9 cellular contexts compared by ENCODE assay signal in the genomic region with DNA sequence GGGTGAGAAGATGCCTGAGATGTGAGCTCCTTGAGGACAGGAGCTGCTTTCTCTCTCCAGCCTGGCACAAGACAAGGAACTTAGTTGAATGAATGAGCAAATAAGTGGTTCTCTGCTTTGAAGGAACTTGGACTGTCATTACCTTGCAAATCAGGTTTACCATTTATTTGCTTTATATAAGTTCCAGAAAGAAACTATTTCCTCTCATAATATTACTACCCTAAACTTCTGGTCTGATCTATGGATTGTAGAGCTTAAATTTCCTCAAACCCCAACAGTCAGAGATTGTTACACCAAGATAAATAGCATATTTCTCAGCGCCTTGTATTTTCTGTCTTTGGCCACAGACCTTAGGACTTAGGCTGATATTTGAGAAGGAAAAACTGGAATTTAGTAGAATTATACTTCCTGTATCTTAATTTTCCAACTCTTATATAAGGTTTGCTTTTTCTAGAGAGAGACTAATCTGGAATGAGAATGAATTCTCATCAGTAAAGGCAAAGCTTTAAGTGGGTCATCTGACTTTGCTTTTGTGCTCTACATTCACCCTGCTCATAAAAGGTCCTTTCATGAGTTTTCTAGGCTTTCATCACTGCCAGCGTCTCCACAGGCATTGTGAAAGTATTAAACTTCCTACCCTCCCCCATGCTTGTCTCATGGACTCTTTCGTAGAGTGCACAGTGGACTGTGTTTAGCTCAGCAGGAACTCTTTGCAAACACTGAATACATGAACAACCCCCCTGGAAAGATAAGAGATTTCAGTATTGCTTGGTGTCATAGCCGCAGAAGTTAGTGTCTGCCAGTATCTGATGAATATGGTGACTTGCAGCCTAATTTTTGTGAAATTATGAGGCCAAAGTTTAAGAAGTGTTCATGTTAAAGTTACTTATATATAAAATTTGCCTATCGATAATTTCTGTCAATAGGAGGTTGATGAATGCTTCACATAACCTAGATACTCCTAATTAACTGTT.
DNase-seq lines count a peak whose midpoint lies in the region; ATAC-seq and TF ChIP-seq lines count a peak whose summit lies in the region.
"Had no signal": no experiment of that assay in that cellular context is flagged by ENCODE, and none has a peak within 500 bp of the region (broad histone marks: within the 10 kb centered on the region; RNA-seq: fewer than 3 reads in every experiment).

No MANE protein-coding gene starts in this region.

- CTCF ChIA-PET in mammary epithelial cell (lab: Charles Lee; ENCODE audit: low non-redundant PET) = no interaction called here
- CTCF ChIA-PET in MCF 10A (lab: Yijun Ruan, JAX) = interaction anchor here (0.6 kb wide), 1 partner anchor 166 kb away, joined by 4 read pairs; no protein-coding TSS in a partner anchor

- peak; percentile 98 for ATAC-seq in left lobe of liver
- ATAC-seq in SK-N-SH treated with all-trans-retinoic acid at 6 μM for 48 hours = no peak

- in situ Hi-C loops in mammary epithelial cell (cut with MboI; ENCODE audit: low sequenced_read_pairs in 2 of 2) = no loop called here
- in situ Hi-C loops in astrocyte of the spinal cord (cut with HindIII; ENCODE audit: low sequenced_read_pairs) = no loop called here

- DNase-seq in mammary epithelial cell = peak; percentile 69
- no peak for DNase-seq in MCF 10A (ENCODE audit: unreplicated experiment)
- peak; percentile 75 for DNase-seq in astrocyte of the spinal cord (ENCODE audit: low read depth, low spot score)
- peak; percentile 67 for DNase-seq in left lobe of liver (ENCODE audit: low spot score)
- peak in 1 of 2 donors; percentile 6 for DNase-seq in tibial nerve (ENCODE audit: low spot score in 2 of 2)
- no peak for DNase-seq in mesenteric fat pad (ENCODE audit: low spot score)
- DNase-seq in activated CD4-positive, CD25-positive, alpha-beta regulatory T cell treated with anti-CD3 and anti-CD28 coated beads, Interleukin-2, amount 50 U/mL, for 72 hours = no peak
- DNase-seq: activated naive CD4-positive, alpha-beta T cell had no signal

- 33% methylated on average over 5 of the region's 5 CpGs for WGBS in mammary epithelial cell (ENCODE audit: low coverage, missing lambda C conversion rate)
- 42 to 52% methylated on average over 5 of the region's 5 CpGs for WGBS in tibial nerve, 2 donors

- H3K27ac ChIP-seq in mammary epithelial cell (ENCODE audit: insufficient read depth, low read depth, low read length) = no peak overlapping the region
- H3K27ac ChIP-seq in tibial nerve = peak overlapping the region in 3 of 4 donors; percentile 54 to 86 (median 85)

- peaks cover 26% of the 10 kb centered on the region for H3K36me3 Mint-ChIP-seq in MCF 10A (ENCODE audit: insufficient read depth, unreplicated experiment)

- no peaks in the 10 kb centered on the region for H3K4me1 Mint-ChIP-seq in MCF 10A (ENCODE audit: insufficient read depth, unreplicated experiment)

- BruUV-seq in mammary epithelial cell (replicated peaks; lab: Mats Ljungman, UMichigan) (no TSS peak), MCF 10A (replicated peaks; lab: Mats Ljungman, UMichigan) (no TSS peak)

- dilution Hi-C loops in mammary epithelial cell (cut with HindIII; ENCODE audit: low sequenced_read_pairs) = no loop called here

- peak; percentile 70 to 72 for TF ChIP-seq EP300 in tibial nerve (IDR thresholded peaks at IDR 0.05)

- H3K4me3 ChIP-seq in mammary epithelial cell (replicated peaks in 1 of 3; ENCODE audit: insufficient read depth in 1 of 3, low read depth in 2 of 3, low read length in 3 of 3) = no peak overlapping the region
- H3K4me3 ChIP-seq in astrocyte of the spinal cord (ENCODE audit: low read depth, low read length) = no peak overlapping the region
- no peak overlapping the region for H3K4me3 ChIP-seq in tibial nerve

- TF ChIP-seq POLR2A in tibial nerve (IDR thresholded peaks at IDR 0.05) = no peak

- no peaks in the 10 kb centered on the region for H3K27me3 Mint-ChIP-seq in MCF 10A (ENCODE audit: insufficient read depth, unreplicated experiment)

- no peak overlapping the region for H3K9ac ChIP-seq in mammary epithelial cell (ENCODE audit: insufficient read depth, low read length)

- H3K4me2 ChIP-seq in mammary epithelial cell (ENCODE audit: insufficient read depth, low read depth, low read length) = no peak overlapping the region

- H3K27me3 ChIP-seq in mammary epithelial cell (ENCODE audit: insufficient read depth, low read length) = no peaks in the 10 kb centered on the region
- no peaks in the 10 kb centered on the region for H3K27me3 ChIP-seq in tibial nerve

- no peak overlapping the region for H3K27ac Mint-ChIP-seq in MCF 10A (ENCODE audit: low read depth, unreplicated experiment)

- H3K9me3 ChIP-seq in mammary epithelial cell (replicated peaks; ENCODE audit: insufficient read depth, low read length) = no peaks in the 10 kb centered on the region
- no peaks in the 10 kb centered on the region for H3K9me3 ChIP-seq in tibial nerve

- no peak for TF ChIP-seq CTCF in mammary epithelial cell (conservative IDR thresholded peaks at IDR 0.05 in 1 of 2, IDR thresholded peaks at IDR 0.05 in 1 of 2; ENCODE audit: extremely low read depth in 1 of 2, insufficient read depth in 1 of 2, low read depth in 1 of 2, low read length in 2 of 2)
- TF ChIP-seq CTCF in MCF 10A (IDR thresholded peaks at IDR 0.05; ENCODE audit: unreplicated experiment) = no peak
- TF ChIP-seq CTCF in astrocyte of the spinal cord (IDR thresholded peaks at IDR 0.05; ENCODE audit: low read depth, low read length) = no peak
- TF ChIP-seq CTCF in tibial nerve (IDR thresholded peaks at IDR 0.05) = no peak

- H2AFZ ChIP-seq in mammary epithelial cell (ENCODE audit: low read depth, low read length) = no peak overlapping the region

- H3K36me3 ChIP-seq in mammary epithelial cell (ENCODE audit: insufficient read depth, low read length) (peaks cover 2% of the 10 kb centered on the region), tibial nerve (peaks cover 0 to 11% (median 0%) of the 10 kb centered on the region in 3 donors)

- POLR2A ChIA-PET in MCF 10A (lab: Yijun Ruan, JAX) = interaction anchor here (0.8 to 0.9 kb wide), 3 partner anchors 9 to 20 kb away, joined by 4 read pairs; no protein-coding TSS in a partner anchor

- H3K4me3 Mint-ChIP-seq in MCF 10A (ENCODE audit: unreplicated experiment) = no peak overlapping the region

- no peaks in the 10 kb centered on the region for H3K4me1 ChIP-seq in mammary epithelial cell (ENCODE audit: insufficient read depth, low read length)
- H3K4me1 ChIP-seq in tibial nerve = peaks cover 0 to 30% (median 2%) of the 10 kb centered on the region in 4 donors

- no peaks in the 10 kb centered on the region for H4K20me1 ChIP-seq in mammary epithelial cell (ENCODE audit: insufficient read depth, low read length)

- no peaks in the 10 kb centered on the region for H3K79me2 ChIP-seq in mammary epithelial cell (ENCODE audit: insufficient read depth, low read length)

- H3K9me3 Mint-ChIP-seq in MCF 10A (ENCODE audit: unreplicated experiment) = no peaks in the 10 kb centered on the region

- intact Hi-C loops in mammary epithelial cell (cut with micrococcal nuclease) (no loop called here), MCF 10A (cut with micrococcal nuclease) (no loop called here)

TF ChIP-seq in SK-N-SH treated with all-trans-retinoic acid at 6 μM for 48 hours, 23 proteins besides CTCF, POLR2A, EP300 and RAD21:
- no peak for TF ChIP-seq ESRRG (CRISPR knock-in tag; IDR thresholded peaks at IDR 0.05)
- no peak for TF ChIP-seq OSR1 (CRISPR knock-in tag; IDR thresholded peaks at IDR 0.05)
- no peak for TF ChIP-seq RARB (CRISPR knock-in tag; IDR thresholded peaks at IDR 0.05)

Comparison
In these comparisons a context has a peak if more than half of its experiments do, and no peak if none do; other contexts are left out.
1. DNase-seq: peak in mammary epithelial cell (single experiment), astrocyte of the spinal cord (single experiment) and left lobe of liver (single experiment); none in MCF 10A (single experiment), mesenteric fat pad (single experiment) and activated CD4-positive, CD25-positive, alpha-beta regulatory T cell treated with anti-CD3 and anti-CD28 coated beads, Interleukin-2, amount 50 U/mL, for 72 hours (single experiment).